In genomic region chr14:89352976-89353817, GRCh38 we compare ENCODE assay signal across 15 cellular contexts.
A peak's percentile ranks its signal among the peaks of the same experiment; 100 is the strongest.
DNase-seq lines count a peak whose midpoint lies in the region; ATAC-seq and TF ChIP-seq lines count a peak whose summit lies in the region.
"Had no signal": no experiment of that assay in that cellular context is flagged by ENCODE, and none has a peak within 500 bp of the region (broad histone marks: within the 10 kb centered on the region; RNA-seq: fewer than 3 reads in every experiment).

No MANE protein-coding gene starts in this region.

- TF ChIP-seq POLR2A in vagina (IDR thresholded peaks at IDR 0.05): no peak

- peaks cover 40% of the 10 kb centered on the region for H3K36me3 Mint-ChIP-seq in activated naive CD4-positive, alpha-beta T cell treated with anti-CD3 and anti-CD28 coated beads, Interleukin-2, amount 10 ng/mL, durations not matched to agents 7 days and 5 days
- peaks cover 27% of the 10 kb centered on the region for H3K36me3 Mint-ChIP-seq in WTC11

- peaks cover 51% of the 10 kb centered on the region for H3K4me1 Mint-ChIP-seq in activated naive CD4-positive, alpha-beta T cell treated with anti-CD3 and anti-CD28 coated beads, Interleukin-2, amount 10 ng/mL, durations not matched to agents 7 days and 5 days
- H3K4me1 Mint-ChIP-seq in WTC11: peaks cover 75% of the 10 kb centered on the region

- DNase-seq in activated naive CD4-positive, alpha-beta T cell treated with anti-CD3 and anti-CD28 coated beads, Interleukin-2, amount 10 ng/mL, durations not matched to agents 7 days and 5 days: no peak
- no peak for DNase-seq in activated naive CD4-positive, alpha-beta T cell treated with anti-CD3 and anti-CD28 coated beads, Interleukin-2, amount 50 U/mL, for 16 hours
- DNase-seq in WTC11 (ENCODE audit: low spot score): no peak
- DNase-seq in vagina (ENCODE audit: extremely low spot score in 2 of 2): no peak
- DNase-seq in NCI-H1092 treated with DMSO at 0.1 percent for 48 hours (lab: John Stamatoyannopoulos, UW): no peak
- no peak for DNase-seq in RKO (ENCODE audit: low spot score)
- DNase-seq: activated CD4-positive, alpha-beta T cell treated with anti-CD3 and anti-CD28 coated beads, Interleukin-2, amount 50 U/mL, for 1 hour; AML-193; effector CD4-positive, alpha-beta T cell; GDM1; NCI-H2081 treated with DMSO at 0.1 percent for 48 hours; ovary had no signal

- POLR2A ChIA-PET in WTC11 (lab: Charles Lee): interaction anchor here (0.7 kb wide), 1 partner anchor 19 kb away, joined by 3 read pairs; no protein-coding TSS in a partner anchor

- H3K27me3 ChIP-seq in iPS-20b (ENCODE audit: insufficient read depth, low read length) (no peaks in the 10 kb centered on the region), vagina (no peaks in the 10 kb centered on the region)
- H3K27me3 ChIP-seq: ovary had no signal

- no peaks in the 10 kb centered on the region for H3K9me3 Mint-ChIP-seq in activated naive CD4-positive, alpha-beta T cell treated with anti-CD3 and anti-CD28 coated beads, Interleukin-2, amount 10 ng/mL, durations not matched to agents 7 days and 5 days
- H3K9me3 Mint-ChIP-seq in WTC11: no peaks in the 10 kb centered on the region

- no peaks in the 10 kb centered on the region for H3K9me3 ChIP-seq in iPS-20b (ENCODE audit: insufficient read depth, low read depth, low read length)
- no peaks in the 10 kb centered on the region for H3K9me3 ChIP-seq in vagina
- H3K9me3 ChIP-seq: ovary had no signal

- TF ChIP-seq CTCF in WTC11 (IDR thresholded peaks at IDR 0.05): no peak
- no peak for TF ChIP-seq CTCF in vagina (IDR thresholded peaks at IDR 0.05)

- H3K27ac ChIP-seq in iPS-20b (ENCODE audit: low read length): peak overlapping the region; percentile 48
- peak overlapping the region; percentile 48 for H3K27ac ChIP-seq in vagina
- H3K27ac ChIP-seq: KMS-11 had no signal

- no peak overlapping the region for H3K9ac ChIP-seq in iPS-20b (ENCODE audit: low read depth, low read length)
- H3K9ac ChIP-seq: KMS-11 had no signal

- H3K4me3 Mint-ChIP-seq in activated naive CD4-positive, alpha-beta T cell treated with anti-CD3 and anti-CD28 coated beads, Interleukin-2, amount 10 ng/mL, durations not matched to agents 7 days and 5 days: no peak overlapping the region
- H3K4me3 Mint-ChIP-seq in WTC11: no peak overlapping the region

- CTCF ChIA-PET in activated naive CD4-positive, alpha-beta T cell treated with anti-CD3 and anti-CD28 coated beads, Interleukin-2, amount 10 ng/mL, durations not matched to agents 7 days and 5 days (lab: Charles Lee): interaction anchor here (0.6 to 0.7 kb wide), 2 partner anchors 9 to 12 kb away, joined by 3 to 4 read pairs; no protein-coding TSS in a partner anchor
- CTCF ChIA-PET in WTC11 (lab: Charles Lee): no interaction called here

- peak overlapping the region; percentile 52 for H3K27ac Mint-ChIP-seq in activated naive CD4-positive, alpha-beta T cell treated with anti-CD3 and anti-CD28 coated beads, Interleukin-2, amount 10 ng/mL, durations not matched to agents 7 days and 5 days
- H3K27ac Mint-ChIP-seq in WTC11: peak overlapping the region; percentile 98

- H3K4me1 ChIP-seq in iPS-20b (ENCODE audit: insufficient read depth, low read length) (peaks cover 53% of the 10 kb centered on the region), vagina (peaks cover 45% of the 10 kb centered on the region)

- H3K27me3 Mint-ChIP-seq in activated naive CD4-positive, alpha-beta T cell treated with anti-CD3 and anti-CD28 coated beads, Interleukin-2, amount 10 ng/mL, durations not matched to agents 7 days and 5 days: no peaks in the 10 kb centered on the region
- H3K27me3 Mint-ChIP-seq in WTC11 (ENCODE audit: low read depth): no peaks in the 10 kb centered on the region

- H3K4me3 ChIP-seq in iPS-20b (ENCODE audit: low read length) (no peak overlapping the region), vagina (no peak overlapping the region)
- H3K4me3 ChIP-seq: ovary had no signal

- intact Hi-C loops in vagina (cut with DNase I): no loop called here

- H3K36me3 ChIP-seq in iPS-20b (ENCODE audit: insufficient read depth, low read depth, low read length) (peaks cover 26% of the 10 kb centered on the region), vagina (peaks cover 0 to 15% of the 10 kb centered on the region in 2 donors)
- H3K36me3 ChIP-seq: ovary had no signal

- ATAC-seq in WTC11 (no peak), HG02973 (IDR thresholded peaks at IDR 0.05; ENCODE audit: unreplicated experiment) (no peak)

TF ChIP-seq in WTC11, 78 proteins besides CTCF, POLR2A, EP300 and RAD21:
- TF ChIP-seq GTF2I (CRISPR knock-in tag; conservative IDR thresholded peaks at IDR 0.05) (no peak), TP53 (CRISPR knock-in tag; IDR thresholded peaks at IDR 0.05) (peak; percentile 16; the same call in 1 of the 2 replicates)
